1 cellular context compared by ENCODE assay signal in genomic region chr5:100682625-100683024, GRCh38.
TF ChIP-seq lines count a peak whose summit lies in the region.

No MANE protein-coding gene starts in this region.

TF ChIP-seq in GM12878, 131 proteins besides CTCF, POLR2A, EP300 and RAD21 (continued from another document):
- TF ChIP-seq MAX (IDR thresholded peaks at IDR 0.05; ENCODE audit: low read depth, low read length) (no peak), ZNF592 (IDR thresholded peaks at IDR 0.05) (no peak), NRF1 (conservative IDR thresholded peaks at IDR 0.05; ENCODE audit: low read depth, low read length) (no peak), ZNF24 (IDR thresholded peaks at IDR 0.05) (no peak), SMAD1 (IDR thresholded peaks at IDR 0.05; ENCODE audit: low read depth, partially characterized antibody) (no peak), IKZF1 (conservative IDR thresholded peaks at IDR 0.05) (no peak), CBX3 (IDR thresholded peaks at IDR 0.05; ENCODE audit: borderline replicate concordance, low read depth) (no peak), BCL3 (IDR thresholded peaks at IDR 0.05; ENCODE audit: borderline replicate concordance, insufficient read depth, low read depth, low read length, poor library complexity, severe bottlenecking) (no peak), RUNX3 (IDR thresholded peaks at IDR 0.05; ENCODE audit: low read length) (no peak)
